9 cellular contexts compared by ENCODE assay signal in the genomic region with DNA sequence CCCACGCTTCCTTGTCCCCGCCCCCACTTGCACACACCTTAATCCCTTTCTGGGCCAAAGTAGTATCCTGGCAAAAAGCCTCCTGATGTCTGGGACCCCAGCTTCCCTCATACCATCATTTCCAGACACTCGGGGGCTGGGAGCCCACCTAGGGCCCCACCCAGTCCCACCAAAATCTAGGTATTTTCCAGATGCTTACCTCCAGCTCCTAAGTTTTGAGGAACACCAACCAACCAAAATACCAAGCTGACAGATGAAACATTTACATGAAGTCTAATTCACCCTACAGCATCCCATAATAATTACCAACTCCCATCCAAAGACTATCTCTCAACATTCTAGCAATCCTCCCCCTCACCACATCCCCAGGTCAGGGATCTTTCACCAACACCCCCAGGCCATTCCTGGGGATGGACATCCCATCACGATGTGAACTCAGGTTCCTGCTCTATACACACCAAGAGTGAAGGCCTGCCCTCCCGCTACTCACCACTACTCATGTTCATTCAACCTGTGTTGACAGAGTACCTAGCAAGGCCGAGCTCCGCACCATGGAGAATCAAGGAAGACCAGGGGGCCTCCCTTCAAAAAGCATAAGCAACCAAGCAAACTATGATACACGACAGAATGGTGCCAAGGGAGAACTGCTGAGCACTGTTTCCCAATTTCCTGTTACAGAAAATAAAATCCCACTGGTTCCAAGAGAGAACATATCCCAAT. TPM values are rescaled to one million over a fixed set of nuclear protein-coding genes. Genes with fewer than 3 reads are reported as not detected.
A peak's percentile ranks its signal among the peaks of the same experiment; 100 is the strongest.
DNase-seq lines count a peak whose midpoint lies in the region; ATAC-seq and TF ChIP-seq lines count a peak whose summit lies in the region.
"Had no signal": no experiment of that assay in that cellular context is flagged by ENCODE, and none has a peak within 500 bp of the region (broad histone marks: within the 10 kb centered on the region; RNA-seq: fewer than 3 reads in every experiment).

No MANE protein-coding gene starts in this region.

- peaks cover 62% of the 10 kb centered on the region for H3K4me1 ChIP-seq in DND-41 (ENCODE audit: insufficient read depth, low read length)
- peaks cover 30% of the 10 kb centered on the region for H3K4me1 ChIP-seq in prostate gland (replicated peaks)

- intact Hi-C loops in prostate gland (cut with DNase I), result loop anchor here (5.0 kb wide), 1 partner anchor 41 kb away; a partner anchor contains a TSS

- 55% methylated on average over 8 of the region's 8 CpGs for WGBS in prostate gland

- no peak overlapping the region for H3K4me2 ChIP-seq in DND-41 (ENCODE audit: insufficient read depth, low read length)

- no peak overlapping the region for H3K9ac ChIP-seq in DND-41 (ENCODE audit: low read depth, low read length)

- H3K36me3 ChIP-seq in DND-41 (ENCODE audit: insufficient read depth, low read length) (peaks cover 25% of the 10 kb centered on the region), prostate gland (no peaks in the 10 kb centered on the region)

- no peaks in the 10 kb centered on the region for H3K9me3 ChIP-seq in DND-41 (ENCODE audit: insufficient read depth, low read length, severe bottlenecking)
- H3K9me3 ChIP-seq in prostate gland, result no peaks in the 10 kb centered on the region

- H3K27me3 ChIP-seq in DND-41 (ENCODE audit: insufficient read depth, low read length, poor library complexity) (no peaks in the 10 kb centered on the region), prostate gland (replicated peaks; ENCODE audit: insufficient read depth) (no peaks in the 10 kb centered on the region)

- ATAC-seq in DND-41 (ENCODE audit: insufficient read depth, low read depth), result no peak

- H3K79me2 ChIP-seq in DND-41 (ENCODE audit: insufficient read depth, low read length), result peaks cover 31% of the 10 kb centered on the region

- H2AFZ ChIP-seq in DND-41 (ENCODE audit: low read depth, low read length), result no peak overlapping the region

- H3K4me3 ChIP-seq in DND-41 (ENCODE audit: low read depth in 1 of 2, low read length in 2 of 2) (no peak overlapping the region), NB4 (ENCODE audit: low read depth, low read length) (no peak overlapping the region), prostate gland (no peak overlapping the region)

- H3K27ac ChIP-seq in DND-41 (ENCODE audit: low read length) (peak overlapping the region; percentile 78), cingulate gyrus (ENCODE audit: low read depth, low read length) (peak overlapping the region; percentile 95), prostate gland (peak overlapping the region; percentile 66 to 96)

- POLR2A ChIA-PET in HEK293T (lab: Yijun Ruan, JAX), result interaction anchor here (0.8 to 2.1 kb wide), 6 partner anchors 41 to 157 kb away, joined by 3 to 12 read pairs (median 4); a partner anchor contains a TSS

- peaks cover 24% of the 10 kb centered on the region for H4K20me1 ChIP-seq in DND-41 (ENCODE audit: insufficient read depth, low read length)

- TF ChIP-seq CTCF in DND-41 (IDR thresholded peaks at IDR 0.05; ENCODE audit: borderline replicate concordance, extremely low read depth, low read length, poor library complexity, severe bottlenecking) (no peak), NB4 (IDR thresholded peaks at IDR 0.05; ENCODE audit: low read depth, low read length) (no peak), prostate gland (IDR thresholded peaks at IDR 0.05) (no peak)

- DNase-seq in DND-41 (peak; percentile 29), NB4 (ENCODE audit: low read depth) (peak; percentile 52), prostate gland (ENCODE audit: low spot score) (no peak), NCI-H187 treated with DMSO at 0.1 percent for 48 hours (lab: John Stamatoyannopoulos, UW) (no peak), HEK293T (ENCODE audit: extremely low spot score) (no peak), KG1 (lab: John Stamatoyannopoulos, UW) (no peak)
- no peak for DNase-seq in activated CD4-positive, CD25-positive, alpha-beta regulatory T cell (lab: John Stamatoyannopoulos, UW)
- DNase-seq: activated gamma-delta T cell had no signal

- TF ChIP-seq POLR2A in NB4 (IDR thresholded peaks at IDR 0.05; ENCODE audit: extremely low read depth, insufficient read length), result no peak
- no peak for TF ChIP-seq POLR2A in prostate gland (IDR thresholded peaks at IDR 0.05)

- CTCF ChIA-PET in HEK293T (lab: Yijun Ruan, JAX), result interaction anchor here (1.1 kb wide), 1 partner anchor 38 kb away, joined by 4 read pairs; no protein-coding TSS in a partner anchor

TF ChIP-seq in HEK293T, 16 proteins besides CTCF, POLR2A, EP300 and RAD21:
- TF ChIP-seq FOXM1 (IDR thresholded peaks at IDR 0.05; ENCODE audit: borderline replicate concordance) (no peak), ZNF384 (IDR thresholded peaks at IDR 0.05) (no peak), SUZ12 (IDR thresholded peaks at IDR 0.05) (no peak), SP1 (IDR thresholded peaks at IDR 0.05) (no peak), NFRKB (IDR thresholded peaks at IDR 0.05) (no peak), L3MBTL2 (conservative IDR thresholded peaks at IDR 0.05) (no peak), HDGF (IDR thresholded peaks at IDR 0.05; ENCODE audit: borderline replicate concordance) (no peak), FOXK2 (IDR thresholded peaks at IDR 0.05) (no peak), LEF1 (IDR thresholded peaks at IDR 0.05; ENCODE audit: borderline replicate concordance) (no peak)
TF ChIP-seq in HEK293T: peak in this region for 0.

RNA-seq across cellular contexts. Expression of a gene that starts 1.6 kb away (rescaled TPM):
- total RNA-seq in prostate gland, result 100 to 1,000 TPM; 124 to 240 TPM

RNA-seq across cellular contexts. Expression of a gene that starts 27.0 kb away (rescaled TPM):
- 1 to 10 TPM in 1 of 2 donors, under 1 TPM in 1; 0.59 to 1.9 TPM for total RNA-seq in prostate gland

RNA-seq across cellular contexts. Expression of a gene that starts 38.5 kb away (rescaled TPM):
- 10 to 100 TPM in 1 of 2 donors, 1 to 10 TPM in 1; 2.3 to 49.6 TPM for total RNA-seq in prostate gland

RNA-seq across cellular contexts. Expression of a gene that starts 40.7 kb away (rescaled TPM):
- total RNA-seq in prostate gland, result 10 to 100 TPM; 14.5 to 42.9 TPM

RNA-seq across cellular contexts. Expression of a gene that starts 52.9 kb away (rescaled TPM):
- total RNA-seq in prostate gland, result 10 to 100 TPM in 1 of 2 donors, 1 to 10 TPM in 1; 4.8 to 22.9 TPM

Comparison
In these comparisons a context has a peak if more than half of its experiments do, and no peak if none do; other contexts are left out.
1. DNase-seq: peak in DND-41 (single experiment) and NB4 (single experiment); none in prostate gland (single experiment), NCI-H187 treated with DMSO at 0.1 percent for 48 hours (single experiment), HEK293T (single experiment), activated CD4-positive, CD25-positive, alpha-beta regulatory T cell (0 of 4) and KG1 (single experiment).
2. Peak in every context shown above with its lines, with median percentiles within 50 percentile points of each other: H3K27ac ChIP-seq.